In genomic region chr11:59710136-59710847, GRCh38 we compare ENCODE assay signal across 1 cellular context.
TF ChIP-seq lines count a peak whose summit lies in the region.

No MANE protein-coding gene starts in this region.

TF ChIP-seq in K562, 482 proteins besides CTCF, POLR2A, EP300 and RAD21 (continued from another document):
- TF ChIP-seq HMBOX1 (IDR thresholded peaks at IDR 0.05) (peak; percentile 79), VEZF1 (CRISPR knock-in tag; IDR thresholded peaks at IDR 0.05) (peak; percentile 15; the same call in 1 of the 2 replicates), TEAD4 (IDR thresholded peaks at IDR 0.05; ENCODE audit: low read length) (peak; percentile 64; the same call in 1 of the 2 replicates), TEAD4 (CRISPR knock-in tag; IDR thresholded peaks at IDR 0.05; ENCODE audit: borderline replicate concordance) (no peak), ARID1B (IDR thresholded peaks at IDR 0.05) (peak; percentile 53; the same call in 1 of the 2 replicates), KDM1A (IDR thresholded peaks at IDR 0.05) (peak; percentile 66 to 72; a peak in 3 of 4 replicates), MED1 (CRISPR knock-in tag; IDR thresholded peaks at IDR 0.05; ENCODE audit: borderline replicate concordance) (no peak), TAL1 (IDR thresholded peaks at IDR 0.05) (peak; percentile 32; the same call in 1 of the 2 replicates), RCOR1 (IDR thresholded peaks at IDR 0.05; ENCODE audit: borderline replicate concordance in 1 of 2, low read depth in 2 of 2, low read length in 2 of 2) (peak in 1 of 2 experiments; percentile 54; a peak in 1 of 4 replicates), RBFOX2 (IDR thresholded peaks at IDR 0.05; ENCODE audit: low read depth, low read length) (no peak), SRF (CRISPR knock-in tag; IDR thresholded peaks at IDR 0.05) (no peak), ZNF695 (CRISPR knock-in tag; IDR thresholded peaks at IDR 0.05) (no peak)
TF ChIP-seq in K562: peak in this region for 11.
